ENCODE assay signal across 18 cellular contexts in genomic region chr17:78121801-78122220, GRCh38. TPM values are rescaled to one million over a fixed set of nuclear protein-coding genes. Genes with fewer than 3 reads are reported as not detected.
DNase-seq lines count a peak whose midpoint lies in the region; TF ChIP-seq lines count a peak whose summit lies in the region.
"Had no signal": no experiment of that assay in that cellular context is flagged by ENCODE, and none has a peak within 500 bp of the region (broad histone marks: within the 10 kb centered on the region; RNA-seq: fewer than 3 reads in every experiment).

No MANE protein-coding gene starts in this region.

- H4K20me1 ChIP-seq in SU-DHL-6 (ENCODE audit: low read depth, low read length), result no peaks in the 10 kb centered on the region; the same call in 1 of the 2 replicates

- no peak overlapping the region for H3K4me3 ChIP-seq in SU-DHL-6 (ENCODE audit: insufficient read depth, low read length, poor library complexity, severe bottlenecking)
- no peak overlapping the region for H3K4me3 ChIP-seq in stomach
- H3K4me3 ChIP-seq: uterus had no signal

- peaks cover 75% of the 10 kb centered on the region for H3K4me1 Mint-ChIP-seq in dendritic cell treated with granulocyte-macrophage colony-stimulating factor and Interleukin-4, amounts not matched to agents 40 ng/mL and 50 ng/mL, for 4 days (ENCODE audit: low read depth)

- WGBS in stomach, 5 donors, result 70 to 90% (median 73%) methylated on average over 6 to 11 of the region's 11 CpGs

- intact Hi-C loops in dendritic cell treated with granulocyte-macrophage colony-stimulating factor and Interleukin-4, amounts not matched to agents 40 ng/mL and 50 ng/mL, for 4 days (cut with micrococcal nuclease), result no loop called here
- intact Hi-C loops in stomach (cut with DNase I; ENCODE audit: low total_unique reads), result no loop called here

- H3K27ac ChIP-seq in SU-DHL-6 (ENCODE audit: low read depth, low read length) (peak overlapping the region; percentile 37), stomach (peak overlapping the region in 3 of 5 donors; percentile 19 to 32 (median 26))
- H3K27ac ChIP-seq: uterus had no signal

- H3K27me3 ChIP-seq in SU-DHL-6 (ENCODE audit: low read length), result no peaks in the 10 kb centered on the region
- no peaks in the 10 kb centered on the region for H3K27me3 ChIP-seq in stomach
- H3K27me3 ChIP-seq: uterus had no signal

- peaks cover 5% of the 10 kb centered on the region for H3K36me3 ChIP-seq in SU-DHL-6 (ENCODE audit: low read length)
- peaks cover 4 to 79% (median 47%) of the 10 kb centered on the region in 4 donors for H3K36me3 ChIP-seq in stomach
- H3K36me3 ChIP-seq: uterus had no signal

- H3K4me3 Mint-ChIP-seq in dendritic cell treated with granulocyte-macrophage colony-stimulating factor and Interleukin-4, amounts not matched to agents 40 ng/mL and 50 ng/mL, for 4 days, result no peak overlapping the region

- in situ Hi-C loops in ACHN (cut with HindIII; ENCODE audit: low pct_ligation_motif_present, low pct_unique_long_range_greater_than_20kb, low sequenced_read_pairs), result no loop called here

- H3K9me3 Mint-ChIP-seq in dendritic cell treated with granulocyte-macrophage colony-stimulating factor and Interleukin-4, amounts not matched to agents 40 ng/mL and 50 ng/mL, for 4 days, result no peaks in the 10 kb centered on the region

- peaks cover 19 to 54% (median 32%) of the 10 kb centered on the region in 4 donors for H3K4me1 ChIP-seq in stomach
- H3K4me1 ChIP-seq: uterus had no signal

- TF ChIP-seq CTCF in SU-DHL-6 (IDR thresholded peaks at IDR 0.05; ENCODE audit: insufficient read depth, low read length, poor library complexity, severe bottlenecking), result no peak
- no peak for TF ChIP-seq CTCF in stomach (IDR thresholded peaks at IDR 0.05)

- H3K9me3 ChIP-seq in SU-DHL-6 (ENCODE audit: insufficient read depth, low read length) (no peaks in the 10 kb centered on the region), stomach (no peaks in the 10 kb centered on the region)
- H3K9me3 ChIP-seq: uterus had no signal

- TF ChIP-seq EP300 in stomach (IDR thresholded peaks at IDR 0.05), result no peak

- peak overlapping the region; percentile 4 for H3K27ac Mint-ChIP-seq in dendritic cell treated with granulocyte-macrophage colony-stimulating factor and Interleukin-4, amounts not matched to agents 40 ng/mL and 50 ng/mL, for 4 days

- H2AFZ ChIP-seq in SU-DHL-6 (ENCODE audit: low read depth, low read length, severe bottlenecking), result no peak overlapping the region

- H3K27me3 Mint-ChIP-seq in dendritic cell treated with granulocyte-macrophage colony-stimulating factor and Interleukin-4, amounts not matched to agents 40 ng/mL and 50 ng/mL, for 4 days, result no peaks in the 10 kb centered on the region

- H3F3A ChIP-seq in SU-DHL-6 (ENCODE audit: insufficient read depth), result no peaks in the 10 kb centered on the region

- DNase-seq in activated effector memory CD4-positive, alpha-beta T cell treated with Interleukin-2 at 50 U/mL for 16 hours, result peak; percentile 35
- no peak for DNase-seq in activated effector memory CD4-positive, alpha-beta T cell treated with anti-CD3 and anti-CD28 coated beads, Interleukin-2, amount 50 U/mL, for 16 hours
- DNase-seq in stomach (no peak), ACHN (no peak), T-helper 9 cell (no peak), RPMI8226 (no peak)
- DNase-seq: hippocampal formation; NCI-H2107; nucleus accumbens; PC-3; stimulated activated CD4-positive, alpha-beta T cell treated with anti-CD3 and anti-CD28 coated beads, Interleukin-12 subunit alpha, Interleukin-12 subunit beta, amount 100 ng/mL, for 4 hours; T1000; uterus had no signal

- peaks cover 21% of the 10 kb centered on the region for H3K79me2 ChIP-seq in SU-DHL-6 (ENCODE audit: insufficient read depth, low read length)

- H3K4me2 ChIP-seq in SU-DHL-6 (ENCODE audit: low read depth, low read length, poor library complexity, severe bottlenecking), result peak overlapping the region; percentile 26

- H3K9ac ChIP-seq in SU-DHL-6 (ENCODE audit: low read length), result peak overlapping the region; percentile 20; the same call in 1 of the 2 replicates

- peaks cover 99% of the 10 kb centered on the region for H3K36me3 Mint-ChIP-seq in dendritic cell treated with granulocyte-macrophage colony-stimulating factor and Interleukin-4, amounts not matched to agents 40 ng/mL and 50 ng/mL, for 4 days (ENCODE audit: low read depth)

- TF ChIP-seq POLR2A in stomach (IDR thresholded peaks at IDR 0.05), result no peak

- no peaks in the 10 kb centered on the region for H3K9me2 ChIP-seq in SU-DHL-6 (replicated peaks; ENCODE audit: insufficient read depth, low read length)

RNA-seq across cellular contexts. Expression of gene TMC6, which starts 6.7 kb away (rescaled TPM):
- 100 to 1,000 TPM in 1 of 5 donors, 10 to 100 TPM in 4; 29.9 to 223 (median 46.1) TPM for total RNA-seq in stomach
- polyA plus RNA-seq in stomach, result 10 to 100 TPM in 2 of 3 donors, 1 to 10 TPM in 1; 9.2 to 43.5 (median 17.9) TPM

RNA-seq across cellular contexts. Expression of gene TMC8, which starts 8.8 kb away (rescaled TPM):
- 10 to 100 TPM in 2 of 5 donors, 1 to 10 TPM in 3; 4.1 to 19.8 (median 7.8) TPM for total RNA-seq in stomach
- 1 to 10 TPM; 1.6 to 3.3 (median 2.4) TPM for polyA plus RNA-seq in stomach
- total RNA-seq: bronchial epithelial cell, LHCN-M2 had no signal

RNA-seq across cellular contexts. Expression of gene C17orf99, which starts 24.4 kb away (rescaled TPM):
- not detected for total RNA-seq in stomach
- polyA plus RNA-seq in stomach, result under 1 TPM in 1 of 3 donors, not detected in 2; 0.08 TPM
- total RNA-seq: bronchial epithelial cell, LHCN-M2 had no signal
- polyA plus RNA-seq: liver had no signal

RNA-seq across cellular contexts. Expression of gene SYNGR2, which starts 46.6 kb away (rescaled TPM):
- total RNA-seq in stomach, result 100 to 1,000 TPM in 1 of 5 donors, 10 to 100 TPM in 4; 28.6 to 219 (median 44.9) TPM
- polyA plus RNA-seq in stomach, result 100 to 1,000 TPM in 1 of 3 donors, 10 to 100 TPM in 2; 36.0 to 151 (median 71.7) TPM
